8 cellular contexts compared by ENCODE assay signal in the genomic region with DNA sequence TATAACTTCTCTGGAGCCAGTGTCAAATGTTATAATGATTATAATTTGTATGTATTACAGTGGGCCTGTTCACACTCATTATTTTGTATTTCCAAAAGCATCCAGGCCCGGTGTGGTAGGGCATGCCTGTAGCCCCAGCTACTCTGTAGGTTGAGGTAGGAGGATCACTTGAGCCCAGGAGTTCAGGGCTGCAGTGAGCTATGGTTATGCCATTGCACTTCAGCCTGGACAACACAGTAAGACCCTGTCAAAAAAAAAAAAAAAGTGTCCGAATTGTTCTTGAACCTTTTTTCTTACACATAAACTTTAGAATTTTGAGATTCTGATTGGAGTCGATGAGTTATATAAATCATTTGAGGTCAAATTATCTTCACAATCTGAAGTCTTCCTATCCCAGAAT. TPM values are rescaled to one million over a fixed set of nuclear protein-coding genes. Genes with fewer than 3 reads are reported as not detected.
A peak's percentile ranks its signal among the peaks of the same experiment; 100 is the strongest.
DNase-seq lines count a peak whose midpoint lies in the region; TF ChIP-seq lines count a peak whose summit lies in the region.

No MANE protein-coding gene starts in this region.

- 64 to 75% methylated on average over 3 of the region's 3 CpGs for WGBS in thyroid gland, 2 donors

- H3K9ac ChIP-seq in BLaER1 treated with 17β-estradiol and CSF1 and Interleukin-3, amounts not matched to agents 10 nM and 100 nM = peak overlapping the region; percentile 88 to 98 (median 93); a peak in 17 of 22 replicates

- TF ChIP-seq CTCF in LNCaP clone FGC (IDR thresholded peaks at IDR 0.05; ENCODE audit: control insufficient read depth, extremely low read depth, insufficient read depth) (no peak), nephron (IDR thresholded peaks at IDR 0.05; ENCODE audit: unreplicated experiment in 3 of 3) (no peak), thyroid gland (IDR thresholded peaks at IDR 0.05) (no peak)

- H3K4me1 ChIP-seq in BLaER1 treated with 17β-estradiol and CSF1 and Interleukin-3, amounts not matched to agents 10 nM and 100 nM = peaks cover 0 to 4% (median 0%) of the 10 kb centered on the region in 10 experiments; a peak in 1 of 20 replicates
- H3K4me1 ChIP-seq in thyroid gland = peaks cover 4 to 8% of the 10 kb centered on the region in 2 donors

- H3K4me1 Mint-ChIP-seq in dendritic cell treated with granulocyte-macrophage colony-stimulating factor and Interleukin-4, amounts not matched to agents 40 ng/mL and 50 ng/mL, for 4 days (ENCODE audit: low read depth) = peaks cover 6% of the 10 kb centered on the region
- H3K4me1 Mint-ChIP-seq in nephron = no peaks in the 10 kb centered on the region

- H3K36me3 ChIP-seq in BLaER1 treated with 17β-estradiol and CSF1 and Interleukin-3, amounts not matched to agents 10 nM and 100 nM = peaks cover 45 to 52% (median 48%) of the 10 kb centered on the region in 11 experiments
- peaks cover 17 to 21% of the 10 kb centered on the region in 2 donors for H3K36me3 ChIP-seq in thyroid gland

- peak overlapping the region; percentile 73 to 82 (median 78) for H3K4me3 ChIP-seq in BLaER1 treated with 17β-estradiol and CSF1 and Interleukin-3, amounts not matched to agents 10 nM and 100 nM
- H3K4me3 ChIP-seq in LNCaP clone FGC (ENCODE audit: low read depth, low read length) = peak overlapping the region; percentile 69
- peak overlapping the region in 1 of 3 donors; percentile 86 for H3K4me3 ChIP-seq in thyroid gland (replicated peaks in 1 of 3)

- no peak overlapping the region for H3K27ac Mint-ChIP-seq in dendritic cell treated with granulocyte-macrophage colony-stimulating factor and Interleukin-4, amounts not matched to agents 40 ng/mL and 50 ng/mL, for 4 days
- H3K27ac Mint-ChIP-seq in nephron = peak overlapping the region; percentile 92 to 98 (median 98)

- peaks cover 76% of the 10 kb centered on the region for H3K9me3 Mint-ChIP-seq in dendritic cell treated with granulocyte-macrophage colony-stimulating factor and Interleukin-4, amounts not matched to agents 40 ng/mL and 50 ng/mL, for 4 days
- H3K9me3 Mint-ChIP-seq in nephron = peaks cover 78% of the 10 kb centered on the region

- H3K36me3 Mint-ChIP-seq in dendritic cell treated with granulocyte-macrophage colony-stimulating factor and Interleukin-4, amounts not matched to agents 40 ng/mL and 50 ng/mL, for 4 days (ENCODE audit: low read depth) = peaks cover 68% of the 10 kb centered on the region
- peaks cover 62% of the 10 kb centered on the region for H3K36me3 Mint-ChIP-seq in nephron (ENCODE audit: low read depth)

- intact Hi-C loops in dendritic cell treated with granulocyte-macrophage colony-stimulating factor and Interleukin-4, amounts not matched to agents 40 ng/mL and 50 ng/mL, for 4 days (cut with micrococcal nuclease) = no loop called here
- intact Hi-C loops in thyroid gland (cut with DNase I) (no loop called here), posterior vena cava (cut with DNase I) (no loop called here)

- peak overlapping the region; percentile 42 to 97 (median 71) for H3K4me2 ChIP-seq in BLaER1 treated with 17β-estradiol and CSF1 and Interleukin-3, amounts not matched to agents 10 nM and 100 nM

- no peaks in the 10 kb centered on the region for H3K27me3 Mint-ChIP-seq in dendritic cell treated with granulocyte-macrophage colony-stimulating factor and Interleukin-4, amounts not matched to agents 40 ng/mL and 50 ng/mL, for 4 days
- peaks cover 3% of the 10 kb centered on the region for H3K27me3 Mint-ChIP-seq in nephron (ENCODE audit: low read depth)

- no peak for DNase-seq in LNCaP clone FGC (ENCODE audit: low read depth)
- DNase-seq in NCI-H2196 treated with DMSO at 0.1 percent for 48 hours (lab: John Stamatoyannopoulos, UW; ENCODE audit: unreplicated experiment) = no peak
- no peak for DNase-seq in thyroid gland
- no peak for DNase-seq in posterior vena cava (ENCODE audit: low spot score)
- no peak for DNase-seq in NCI-H1930 (lab: John Stamatoyannopoulos, UW)

- H3K4me3 Mint-ChIP-seq in dendritic cell treated with granulocyte-macrophage colony-stimulating factor and Interleukin-4, amounts not matched to agents 40 ng/mL and 50 ng/mL, for 4 days = peak overlapping the region; percentile 26
- peak overlapping the region; percentile 91 to 94 (median 94) for H3K4me3 Mint-ChIP-seq in nephron

- peak overlapping the region; percentile 85 to 96 (median 95); a peak in 14 of 22 replicates for H3K27ac ChIP-seq in BLaER1 treated with 17β-estradiol and CSF1 and Interleukin-3, amounts not matched to agents 10 nM and 100 nM
- H3K27ac ChIP-seq in thyroid gland = no peak overlapping the region

- H3K27me3 ChIP-seq in BLaER1 treated with 17β-estradiol and CSF1 and Interleukin-3, amounts not matched to agents 10 nM and 100 nM = no peaks in the 10 kb centered on the region
- no peaks in the 10 kb centered on the region for H3K27me3 ChIP-seq in thyroid gland

- TF ChIP-seq POLR2A in thyroid gland (IDR thresholded peaks at IDR 0.05) = no peak

- no peaks in the 10 kb centered on the region for H4K20me1 ChIP-seq in BLaER1 treated with 17β-estradiol and CSF1 and Interleukin-3, amounts not matched to agents 10 nM and 100 nM

- peaks cover 82 to 89% (median 86%) of the 10 kb centered on the region in 11 experiments for H3K9me3 ChIP-seq in BLaER1 treated with 17β-estradiol and CSF1 and Interleukin-3, amounts not matched to agents 10 nM and 100 nM (replicated peaks in 1 of 11)
- no peaks in the 10 kb centered on the region for H3K9me3 ChIP-seq in thyroid gland

RNA-seq across cellular contexts. Expression of a gene that starts 1.0 kb away (rescaled TPM):
- 10 to 100 TPM; 36.5 to 71.7 (median 42.0) TPM for total RNA-seq in thyroid gland
- total RNA-seq in posterior vena cava = 10 to 100 TPM; 21.7 to 22.4 TPM

RNA-seq across cellular contexts. Expression of a gene that starts 42.4 kb away (rescaled TPM):
- total RNA-seq in thyroid gland = 10 to 100 TPM; 20.7 to 38.1 (median 28.0) TPM
- 10 to 100 TPM; 11.2 to 13.4 TPM for total RNA-seq in posterior vena cava

RNA-seq across cellular contexts. Expression of a gene that starts 52.1 kb away (rescaled TPM):
- total RNA-seq in thyroid gland (10 to 100 TPM; 10.3 to 25.4 (median 16.4) TPM), posterior vena cava (10 to 100 TPM in 1 of 2 donors, 1 to 10 TPM in 1; 8.6 to 10.2 TPM)

Comparison
In these comparisons a context has a peak if more than half of its experiments do, and no peak if none do; other contexts are left out.
1. H3K27ac ChIP-seq: peak in BLaER1 treated with 17β-estradiol and CSF1 and Interleukin-3, amounts not matched to agents 10 nM and 100 nM (11 of 11); none in thyroid gland (0 of 3).